In the genomic region with DNA sequence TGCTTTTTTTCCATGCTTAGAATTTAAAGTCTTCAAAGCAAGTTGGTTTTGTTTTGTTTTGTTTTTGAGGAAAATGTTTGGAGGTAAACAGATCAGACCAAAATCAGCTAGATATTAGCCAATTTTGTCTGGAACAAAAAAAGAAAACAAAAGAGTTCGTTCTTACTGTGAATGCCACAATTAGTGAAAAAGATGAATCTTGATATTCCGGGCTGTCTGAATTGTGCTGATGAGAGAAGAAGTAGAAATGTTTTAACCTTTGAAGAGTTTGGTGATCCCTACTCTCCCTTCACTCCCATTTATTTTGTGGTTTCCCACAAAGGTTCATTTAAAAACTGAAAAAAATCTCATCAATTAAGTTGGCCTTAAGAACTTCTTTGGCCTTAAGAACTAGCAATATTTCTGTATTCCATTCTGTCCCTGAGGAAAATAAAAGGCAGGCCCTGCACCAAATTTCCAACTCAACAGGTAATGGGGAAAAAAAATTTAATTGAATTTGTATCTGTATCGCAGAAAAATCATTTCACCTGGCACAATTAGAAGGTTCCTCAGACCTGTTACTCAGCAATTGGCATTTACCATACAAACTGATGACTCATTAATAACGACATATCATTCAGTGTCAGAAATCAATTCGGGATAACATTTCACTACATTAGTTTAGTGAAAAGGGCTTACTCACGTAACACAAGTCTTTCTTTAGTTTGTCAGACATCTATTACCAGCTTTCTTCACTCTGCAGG, we compare ENCODE assay signal across 8 cellular contexts. TPM values are rescaled to one million over a fixed set of nuclear protein-coding genes. Genes with fewer than 3 reads are reported as not detected.
A peak's percentile ranks its signal among the peaks of the same experiment; 100 is the strongest.
DNase-seq lines count a peak whose midpoint lies in the region; TF ChIP-seq lines count a peak whose summit lies in the region.

No MANE protein-coding gene starts in this region.

- no peaks in the 10 kb centered on the region for H3K9me3 Mint-ChIP-seq in activated CD4-positive, alpha-beta memory T cell treated with anti-CD3 and anti-CD28 coated beads, Interleukin-2, amount 10 ng/mL, durations not matched to agents 7 days and 5 days

- no peaks in the 10 kb centered on the region for H3K27me3 ChIP-seq in left ventricle myocardium inferior (ENCODE audit: low read depth)
- no peaks in the 10 kb centered on the region for H3K27me3 ChIP-seq in iPS-20b (ENCODE audit: insufficient read depth, low read length)
- H3K27me3 ChIP-seq in subcutaneous abdominal adipose tissue (ENCODE audit: control insufficient read depth in 5 of 5, insufficient read depth in 4 of 5, low read length in 5 of 5), result no peaks in the 10 kb centered on the region

- peak overlapping the region; percentile 76 for H3K4me3 ChIP-seq in left ventricle myocardium inferior
- peak overlapping the region; percentile 63 for H3K4me3 ChIP-seq in iPS-20b (ENCODE audit: low read length)
- peak overlapping the region; percentile 62 to 94 (median 88) for H3K4me3 ChIP-seq in subcutaneous abdominal adipose tissue (ENCODE audit: low read depth in 1 of 5, low read length in 5 of 5)

- CTCF ChIA-PET in activated CD4-positive, alpha-beta memory T cell treated with anti-CD3 and anti-CD28 coated beads, Interleukin-2, amount 10 ng/mL, durations not matched to agents 7 days and 5 days (lab: Charles Lee), result interaction anchor here (0.7 to 3.9 kb wide), 13 partner anchors 20 to 698 kb away, joined by 3 to 31 read pairs (median 5); partner anchors contain the start of genes GLIPR1, GLIPR1L1 and PHLDA1

- DNase-seq in left ventricle myocardium inferior (no peak), cardiac septum (ENCODE audit: low spot score) (no peak), RPMI8226 (no peak), NCI-H345 treated with DMSO at 0.1 percent for 48 hours (lab: John Stamatoyannopoulos, UW; ENCODE audit: unreplicated experiment) (no peak)
- no peak for DNase-seq in activated CD4-positive, alpha-beta memory T cell treated with anti-CD3 and anti-CD28 coated beads, Interleukin-2, amount 10 ng/mL, durations not matched to agents 7 days and 5 days
- no peak for DNase-seq in stimulated activated CD4-positive, alpha-beta T cell treated with anti-CD3 and anti-CD28 coated beads, Interleukin-12 subunit alpha, Interleukin-12 subunit beta, amount 100 ng/mL, for 4 hours

- peak overlapping the region; percentile 75 for H3K4me3 Mint-ChIP-seq in activated CD4-positive, alpha-beta memory T cell treated with anti-CD3 and anti-CD28 coated beads, Interleukin-2, amount 10 ng/mL, durations not matched to agents 7 days and 5 days

- POLR2A ChIA-PET in activated CD4-positive, alpha-beta memory T cell treated with anti-CD3 and anti-CD28 coated beads, Interleukin-2, amount 10 ng/mL, durations not matched to agents 7 days and 5 days (lab: Charles Lee), result interaction anchor here (0.8 to 2.4 kb wide), 10 partner anchors 43 to 1207 kb away, joined by 3 to 26 read pairs (median 4); partner anchors contain the start of genes GLIPR1 and GLIPR1L1

- peaks cover 34% of the 10 kb centered on the region for H3K4me1 Mint-ChIP-seq in activated CD4-positive, alpha-beta memory T cell treated with anti-CD3 and anti-CD28 coated beads, Interleukin-2, amount 10 ng/mL, durations not matched to agents 7 days and 5 days

- H3K36me3 ChIP-seq in left ventricle myocardium inferior, result peaks cover 7% of the 10 kb centered on the region
- H3K36me3 ChIP-seq in iPS-20b (ENCODE audit: insufficient read depth, low read depth, low read length), result no peaks in the 10 kb centered on the region
- H3K36me3 ChIP-seq in subcutaneous abdominal adipose tissue (ENCODE audit: control insufficient read depth in 5 of 5, insufficient read depth in 5 of 5, low read length in 5 of 5), result peaks cover 0 to 3% (median 0%) of the 10 kb centered on the region in 5 donors

- H3K27me3 Mint-ChIP-seq in activated CD4-positive, alpha-beta memory T cell treated with anti-CD3 and anti-CD28 coated beads, Interleukin-2, amount 10 ng/mL, durations not matched to agents 7 days and 5 days, result no peaks in the 10 kb centered on the region

- peak overlapping the region; percentile 83 for H3K27ac Mint-ChIP-seq in activated CD4-positive, alpha-beta memory T cell treated with anti-CD3 and anti-CD28 coated beads, Interleukin-2, amount 10 ng/mL, durations not matched to agents 7 days and 5 days

- peaks cover 35% of the 10 kb centered on the region for H3K4me1 ChIP-seq in left ventricle myocardium inferior
- peaks cover 2% of the 10 kb centered on the region; the same call in 1 of the 2 replicates for H3K4me1 ChIP-seq in iPS-20b (ENCODE audit: insufficient read depth, low read length)
- H3K4me1 ChIP-seq in subcutaneous abdominal adipose tissue (ENCODE audit: control insufficient read depth in 5 of 5, insufficient read depth in 5 of 5, low read length in 5 of 5), result peaks cover 0 to 21% (median 16%) of the 10 kb centered on the region in 5 donors

- H3K27ac ChIP-seq in left ventricle myocardium inferior (replicated peaks) (peak overlapping the region; percentile 90), iPS-20b (ENCODE audit: low read length) (no peak overlapping the region), subcutaneous abdominal adipose tissue (ENCODE audit: low read depth, low read length) (peak overlapping the region; percentile 95)

- H3K9ac ChIP-seq in iPS-20b (ENCODE audit: low read depth, low read length) (peak overlapping the region; percentile 32; the same call in 1 of the 2 replicates), subcutaneous abdominal adipose tissue (ENCODE audit: low read length in 5 of 5) (peak overlapping the region; percentile 60 to 95 (median 72))

- intact Hi-C loops in left ventricle myocardium inferior (cut with micrococcal nuclease) (no loop called here), cardiac septum (cut with DNase I) (loop anchor here (10.0 kb wide), 1 partner anchor 94 kb away; the partner anchor contains the start of gene GLIPR1)

- no peaks in the 10 kb centered on the region for H3K36me3 Mint-ChIP-seq in activated CD4-positive, alpha-beta memory T cell treated with anti-CD3 and anti-CD28 coated beads, Interleukin-2, amount 10 ng/mL, durations not matched to agents 7 days and 5 days (ENCODE audit: low read depth)

- TF ChIP-seq CTCF in left ventricle myocardium inferior (IDR thresholded peaks at IDR 0.05; ENCODE audit: borderline replicate concordance), result no peak

- H3K9me3 ChIP-seq in left ventricle myocardium inferior (replicated peaks) (peaks cover 6% of the 10 kb centered on the region), iPS-20b (ENCODE audit: insufficient read depth, low read depth, low read length) (no peaks in the 10 kb centered on the region), subcutaneous abdominal adipose tissue (ENCODE audit: control insufficient read depth in 5 of 5, low read length in 5 of 5) (no peaks in the 10 kb centered on the region)

RNA-seq across cellular contexts. Expression of gene GLIPR1L2, which starts 0.6 kb away (rescaled TPM):
- total RNA-seq in left ventricle myocardium inferior (1.5 TPM), cardiac septum (2.7 TPM)
- total RNA-seq in activated CD4-positive, alpha-beta memory T cell treated with anti-CD3 and anti-CD28 coated beads, Interleukin-2, amount 10 ng/mL, durations not matched to agents 7 days and 5 days, result under 1 TPM in 1 of 2 experiments, not detected in 1; 0.35 TPM

RNA-seq across cellular contexts. Expression of gene GLIPR1L1, which starts 55.9 kb away (rescaled TPM):
- total RNA-seq in left ventricle myocardium inferior, result not detected
- not detected for total RNA-seq in cardiac septum
- not detected for total RNA-seq in activated CD4-positive, alpha-beta memory T cell treated with anti-CD3 and anti-CD28 coated beads, Interleukin-2, amount 10 ng/mL, durations not matched to agents 7 days and 5 days
